ENCODE assay signal across 19 cellular contexts in genomic region chr10:58351616-58352578, GRCh38. TPM values are rescaled to one million over a fixed set of nuclear protein-coding genes. Genes with fewer than 3 reads are reported as not detected.
A peak's percentile ranks its signal among the peaks of the same experiment; 100 is the strongest.
DNase-seq lines count a peak whose midpoint lies in the region; ATAC-seq, FAIRE-seq and TF ChIP-seq lines count a peak whose summit lies in the region.
"Had no signal": no experiment of that assay in that cellular context is flagged by ENCODE, and none has a peak within 500 bp of the region (broad histone marks: within the 10 kb centered on the region; RNA-seq: fewer than 3 reads in every experiment).

No MANE protein-coding gene starts in this region.

- H3K27me3 ChIP-seq in gastrocnemius medialis, result no peaks in the 10 kb centered on the region
- H3K27me3 ChIP-seq: SJSA1 had no signal

- no peak for TF ChIP-seq CTCF in gastrocnemius medialis (IDR thresholded peaks at IDR 0.05 in 4 of 5, conservative IDR thresholded peaks at IDR 0.05 in 1 of 5)

- H3K36me3 ChIP-seq in gastrocnemius medialis, result peaks cover 0 to under 1% of the 10 kb centered on the region in 2 donors
- H3K36me3 ChIP-seq: SJSA1 had no signal

- FAIRE-seq in GM12892 (lab: Jason Lieb, UNC), result peak; percentile 17

- peak overlapping the region; percentile 9 to 98 (median 86) for H3K27ac ChIP-seq in gastrocnemius medialis
- H3K27ac ChIP-seq: RWPE1, SJSA1 had no signal

- in situ Hi-C loops in gastrocnemius medialis (cut with MboI; ENCODE audit: low sequenced_read_pairs in 4 of 4), result no loop called here

- ATAC-seq in gastrocnemius medialis (peak; percentile 58 to 59), HG02840 (IDR thresholded peaks at IDR 0.05; ENCODE audit: low FRiP score, unreplicated experiment) (no peak), HG02759 (IDR thresholded peaks at IDR 0.05; ENCODE audit: unreplicated experiment) (no peak), GM21367 (IDR thresholded peaks at IDR 0.05; ENCODE audit: unreplicated experiment) (no peak), HG03342 (IDR thresholded peaks at IDR 0.05; ENCODE audit: unreplicated experiment) (no peak)
- ATAC-seq: HCT116 had no signal

- no peaks in the 10 kb centered on the region for H3K9me3 ChIP-seq in gastrocnemius medialis
- H3K9me3 ChIP-seq: SJSA1 had no signal

- peaks cover 91 to 94% of the 10 kb centered on the region in 2 donors for H3K4me1 ChIP-seq in gastrocnemius medialis

- DNase-seq in GM12892 (ENCODE audit: insufficient read length) (no peak), M059J (ENCODE audit: low read depth) (peak; percentile 18), iris pigment epithelial cell (ENCODE audit: low read depth) (peak; percentile 38), gastrocnemius medialis (no peak)
- DNase-seq: COR-L47, DMS153, NCI-H1436, NCI-H2029, NCI-H2171 treated with DMSO at 0.1 percent for 48 hours, NCI-H446 treated with DMSO at 0.1 percent for 48 hours, NCI-H748 treated with DMSO at 0.1 percent for 48 hours, OCI-M1 had no signal

- intact Hi-C loops in gastrocnemius medialis (cut with DNase I; ENCODE audit: low total_unique reads), result no loop called here

- TF ChIP-seq POLR2A in GM12892 (IDR thresholded peaks at IDR 0.05; ENCODE audit: low read depth, low read length) (no peak), gastrocnemius medialis (IDR thresholded peaks at IDR 0.05) (no peak)

- H3K4me3 ChIP-seq in gastrocnemius medialis, result peak overlapping the region in 1 of 4 donors; percentile 4
- H3K4me3 ChIP-seq: SJSA1 had no signal

RNA-seq across cellular contexts. Expression of gene UBE2D1, which starts 17.1 kb away (rescaled TPM):
- polyA plus RNA-seq in GM12892 (2012; ENCODE audit: missing spikeins), result 13.1 TPM
- 23.7 and 24.3 TPM in 2 replicates for total RNA-seq in M059J (2014; rRNA removed; shearing (Covaris generic))
- 100 to 1,000 TPM in 1 of 4 donors, 10 to 100 TPM in 3; 62.0 to 178 (median 81.6) TPM for total RNA-seq in gastrocnemius medialis

RNA-seq across cellular contexts. Expression of gene TFAM, which starts 33.3 kb away (rescaled TPM):
- polyA plus RNA-seq in GM12892 (2012; ENCODE audit: missing spikeins), result 66.4 TPM
- 41.7 and 42.2 TPM in 2 replicates for total RNA-seq in M059J (2014; rRNA removed; shearing (Covaris generic))
- 10 to 100 TPM in 3 of 4 donors, 1 to 10 TPM in 1; 9.2 to 21.7 (median 15.0) TPM for total RNA-seq in gastrocnemius medialis

Comparison
In these comparisons a context has a peak if more than half of its experiments do, and no peak if none do; other contexts are left out.
1. DNase-seq: peak in M059J (single experiment) and iris pigment epithelial cell (single experiment); none in GM12892 (single experiment) and gastrocnemius medialis (0 of 2).
2. ATAC-seq: peak in gastrocnemius medialis (2 of 2); none in HG02840 (single experiment), HG02759 (single experiment), GM21367 (single experiment) and HG03342 (single experiment).